Comparison of ENCODE assay signal across 28 cellular contexts in genomic region chrX:54922547-54922946, GRCh38. TPM values are rescaled to one million over a fixed set of nuclear protein-coding genes. Genes with fewer than 3 reads are reported as not detected.
DNase-seq lines count a peak whose midpoint lies in the region; ATAC-seq, FAIRE-seq and TF ChIP-seq lines count a peak whose summit lies in the region.
"Had no signal": no experiment of that assay in that cellular context is flagged by ENCODE, and none has a peak within 500 bp of the region (broad histone marks: within the 10 kb centered on the region; RNA-seq: fewer than 3 reads in every experiment).

No MANE protein-coding gene starts in this region.

- no peaks in the 10 kb centered on the region for H3K9me3 ChIP-seq in small intestine (ENCODE audit: control insufficient read depth, low read depth)
- H3K9me3 ChIP-seq: Caco-2, gastroesophageal sphincter, SK-N-SH had no signal

- H3K36me3 Mint-ChIP-seq in activated naive CD4-positive, alpha-beta T cell treated with anti-CD3 and anti-CD28 coated beads for 36 hours (ENCODE audit: low read depth), result no peaks in the 10 kb centered on the region
- H3K36me3 Mint-ChIP-seq in activated T-helper 2 cell treated with anti-CD3 and anti-CD28 coated beads, Interferon-gamma antibody, Interleukin-2, Interleukin-4, amounts not matched to agents 10 μg/mL and 5 μg/mL and 100 μg/mL, durations not matched to agents 14 hours and 24 hours and 36 hours (ENCODE audit: low read depth), result no peaks in the 10 kb centered on the region
- no peaks in the 10 kb centered on the region for H3K36me3 Mint-ChIP-seq in natural killer cell
- peaks cover 11% of the 10 kb centered on the region for H3K36me3 Mint-ChIP-seq in type B pancreatic cell

- no peak for ATAC-seq in natural killer cell
- ATAC-seq in HG02588 (IDR thresholded peaks at IDR 0.05; ENCODE audit: unreplicated experiment), result no peak
- ATAC-seq: activated CD8-positive, alpha-beta T cell treated with anti-CD3 and anti-CD28 coated beads for 36 hours had no signal

- H3K9me3 Mint-ChIP-seq in activated naive CD4-positive, alpha-beta T cell treated with anti-CD3 and anti-CD28 coated beads for 36 hours, result no peaks in the 10 kb centered on the region
- H3K9me3 Mint-ChIP-seq in activated T-helper 2 cell treated with anti-CD3 and anti-CD28 coated beads, Interferon-gamma antibody, Interleukin-2, Interleukin-4, amounts not matched to agents 10 μg/mL and 5 μg/mL and 100 μg/mL, durations not matched to agents 14 hours and 24 hours and 36 hours, result no peaks in the 10 kb centered on the region
- H3K9me3 Mint-ChIP-seq in natural killer cell (no peaks in the 10 kb centered on the region), type B pancreatic cell (no peaks in the 10 kb centered on the region)
- H3K9me3 Mint-ChIP-seq: activated CD8-positive, alpha-beta T cell treated with anti-CD3 and anti-CD28 coated beads for 36 hours had no signal

- H3K27me3 ChIP-seq in small intestine (ENCODE audit: control insufficient read depth in 2 of 2, insufficient read depth in 2 of 2, low read length in 2 of 2), result no peaks in the 10 kb centered on the region
- H3K27me3 ChIP-seq: cardiac muscle cell, gastroesophageal sphincter had no signal

- FAIRE-seq in small intestine (lab: Jason Lieb, UNC), result no peak
- FAIRE-seq: endometrium had no signal

- no peaks in the 10 kb centered on the region for H3K27me3 Mint-ChIP-seq in activated naive CD4-positive, alpha-beta T cell treated with anti-CD3 and anti-CD28 coated beads for 36 hours (ENCODE audit: low read depth)
- peaks cover 7% of the 10 kb centered on the region for H3K27me3 Mint-ChIP-seq in activated T-helper 2 cell treated with anti-CD3 and anti-CD28 coated beads, Interferon-gamma antibody, Interleukin-2, Interleukin-4, amounts not matched to agents 10 μg/mL and 5 μg/mL and 100 μg/mL, durations not matched to agents 14 hours and 24 hours and 36 hours (ENCODE audit: low read depth)
- no peaks in the 10 kb centered on the region for H3K27me3 Mint-ChIP-seq in natural killer cell (ENCODE audit: low read depth in 2 of 2)
- H3K27me3 Mint-ChIP-seq in type B pancreatic cell, result no peaks in the 10 kb centered on the region
- H3K27me3 Mint-ChIP-seq: activated CD8-positive, alpha-beta T cell treated with anti-CD3 and anti-CD28 coated beads for 36 hours had no signal

- H3K4me1 ChIP-seq in small intestine (ENCODE audit: control insufficient read depth in 2 of 2, insufficient read depth in 1 of 2, low read depth in 1 of 2, low read length in 1 of 2), result no peaks in the 10 kb centered on the region
- H3K4me1 ChIP-seq: Caco-2, gastroesophageal sphincter had no signal

- no peak overlapping the region for H3K27ac ChIP-seq in small intestine (ENCODE audit: low read depth in 1 of 2, low read length in 1 of 2)
- H3K27ac ChIP-seq: KMS-11, WERI-Rb-1 had no signal

- H3K4me3 Mint-ChIP-seq in activated naive CD4-positive, alpha-beta T cell treated with anti-CD3 and anti-CD28 coated beads for 36 hours, result peak overlapping the region; percentile 87
- H3K4me3 Mint-ChIP-seq in activated T-helper 2 cell treated with anti-CD3 and anti-CD28 coated beads, Interferon-gamma antibody, Interleukin-2, Interleukin-4, amounts not matched to agents 10 μg/mL and 5 μg/mL and 100 μg/mL, durations not matched to agents 14 hours and 24 hours and 36 hours (ENCODE audit: low read depth), result peak overlapping the region; percentile 89
- H3K4me3 Mint-ChIP-seq in natural killer cell (peak overlapping the region; percentile 96), type B pancreatic cell (peak overlapping the region; percentile 88)

- no peaks in the 10 kb centered on the region for H3K36me3 ChIP-seq in small intestine (ENCODE audit: control insufficient read depth in 2 of 2, insufficient read depth in 2 of 2, low read length in 2 of 2)
- H3K36me3 ChIP-seq: WERI-Rb-1 had no signal

- H3K4me3 ChIP-seq in small intestine (ENCODE audit: low read depth in 1 of 2, low read length in 2 of 2), result no peak overlapping the region

- CTCF ChIA-PET in activated naive CD4-positive, alpha-beta T cell treated with anti-CD3 and anti-CD28 coated beads for 36 hours (lab: Charles Lee), result no interaction called here

- no peak for DNase-seq in activated naive CD4-positive, alpha-beta T cell treated with anti-CD3 and anti-CD28 coated beads for 36 hours
- DNase-seq in activated naive CD4-positive, alpha-beta T cell treated with anti-CD3 and anti-CD28 coated beads, Interleukin-2, amount 50 U/mL, for 16 hours, result no peak
- DNase-seq in activated T-helper 2 cell treated with anti-CD3 and anti-CD28 coated beads, Interferon-gamma antibody, Interleukin-2, Interleukin-4, amounts not matched to agents 10 μg/mL and 5 μg/mL and 100 μg/mL, durations not matched to agents 14 hours and 24 hours and 36 hours (ENCODE audit: low spot score), result no peak
- DNase-seq in natural killer cell, result no peak
- no peak for DNase-seq in type B pancreatic cell (ENCODE audit: extremely low spot score, unreplicated experiment)
- DNase-seq in small intestine, result no peak
- no peak for DNase-seq in NCI-H187 (lab: John Stamatoyannopoulos, UW)
- DNase-seq: activated CD8-positive, alpha-beta T cell treated with anti-CD3 and anti-CD28 coated beads for 36 hours; activated gamma-delta T cell treated with Interleukin-2 at 50 U/mL for 16 hours; Caco-2; cortex of kidney; DMS79; GF-D8; GOT3; left ventricle myocardium superior; MV-4-11; NCI-H2029 treated with DMSO at 0.1 percent for 48 hours; NCI-H345; NCI-H774; SK-N-SH; stimulated activated CD4-positive, alpha-beta T cell treated with anti-CD3 and anti-CD28 coated beads, Interleukin-2, amount 100 ng/mL, for 24 hours; T-helper 9 cell; WERI-Rb-1 had no signal

- peaks cover 8% of the 10 kb centered on the region for H3K4me1 Mint-ChIP-seq in activated naive CD4-positive, alpha-beta T cell treated with anti-CD3 and anti-CD28 coated beads for 36 hours (ENCODE audit: low read depth)
- peaks cover 14% of the 10 kb centered on the region for H3K4me1 Mint-ChIP-seq in activated T-helper 2 cell treated with anti-CD3 and anti-CD28 coated beads, Interferon-gamma antibody, Interleukin-2, Interleukin-4, amounts not matched to agents 10 μg/mL and 5 μg/mL and 100 μg/mL, durations not matched to agents 14 hours and 24 hours and 36 hours (ENCODE audit: low read depth)
- H3K4me1 Mint-ChIP-seq in natural killer cell (peaks cover 14 to 24% of the 10 kb centered on the region in 2 donors), type B pancreatic cell (ENCODE audit: unreplicated experiment) (no peaks in the 10 kb centered on the region)

- TF ChIP-seq CTCF in natural killer cell (IDR thresholded peaks at IDR 0.05) (no peak), type B pancreatic cell (conservative IDR thresholded peaks at IDR 0.05) (no peak)

- WGBS in small intestine, 3 donors, result 84 to 94% (median 93%) methylated on average over 3 of the region's 3 CpGs

- H3K27ac Mint-ChIP-seq in activated naive CD4-positive, alpha-beta T cell treated with anti-CD3 and anti-CD28 coated beads for 36 hours, result no peak overlapping the region
- no peak overlapping the region for H3K27ac Mint-ChIP-seq in activated T-helper 2 cell treated with anti-CD3 and anti-CD28 coated beads, Interferon-gamma antibody, Interleukin-2, Interleukin-4, amounts not matched to agents 10 μg/mL and 5 μg/mL and 100 μg/mL, durations not matched to agents 14 hours and 24 hours and 36 hours
- peak overlapping the region in 1 of 2 donors; percentile 19 for H3K27ac Mint-ChIP-seq in natural killer cell
- H3K27ac Mint-ChIP-seq in type B pancreatic cell, result no peak overlapping the region
- H3K27ac Mint-ChIP-seq: activated CD8-positive, alpha-beta T cell treated with anti-CD3 and anti-CD28 coated beads for 36 hours had no signal

- intact Hi-C loops in activated naive CD4-positive, alpha-beta T cell treated with anti-CD3 and anti-CD28 coated beads for 36 hours (cut with micrococcal nuclease), result no loop called here
- intact Hi-C loops in activated T-helper 2 cell treated with anti-CD3 and anti-CD28 coated beads, Interferon-gamma antibody, Interleukin-2, Interleukin-4, amounts not matched to agents 10 μg/mL and 5 μg/mL and 100 μg/mL, durations not matched to agents 14 hours and 24 hours and 36 hours (cut with micrococcal nuclease), result no loop called here
- intact Hi-C loops in natural killer cell (cut with micrococcal nuclease), result no loop called here

RNA-seq across cellular contexts. Expression of gene TRO, which starts 1.9 kb away (rescaled TPM):
- 1 to 10 TPM; 2.7 to 4.0 TPM for total RNA-seq in activated naive CD4-positive, alpha-beta T cell treated with anti-CD3 and anti-CD28 coated beads for 36 hours
- total RNA-seq in activated T-helper 2 cell treated with anti-CD3 and anti-CD28 coated beads, Interferon-gamma antibody, Interleukin-2, Interleukin-4, amounts not matched to agents 10 μg/mL and 5 μg/mL and 100 μg/mL, durations not matched to agents 14 hours and 24 hours and 36 hours, result 2.1 and 2.8 TPM in 2 replicates
- 1 to 10 TPM; 2.9 to 4.3 (median 4.2) TPM for total RNA-seq in natural killer cell
- total RNA-seq in type B pancreatic cell (ENCODE audit: low replicate concordance), result 39.6 and 142 TPM in 2 replicates
- 1 to 10 TPM in 1 of 3 donors, under 1 TPM in 1, not detected in 1; 0.81 to 2.1 TPM for polyA plus RNA-seq in small intestine
- total RNA-seq: Caco-2 had no signal
